In the genomic region with DNA sequence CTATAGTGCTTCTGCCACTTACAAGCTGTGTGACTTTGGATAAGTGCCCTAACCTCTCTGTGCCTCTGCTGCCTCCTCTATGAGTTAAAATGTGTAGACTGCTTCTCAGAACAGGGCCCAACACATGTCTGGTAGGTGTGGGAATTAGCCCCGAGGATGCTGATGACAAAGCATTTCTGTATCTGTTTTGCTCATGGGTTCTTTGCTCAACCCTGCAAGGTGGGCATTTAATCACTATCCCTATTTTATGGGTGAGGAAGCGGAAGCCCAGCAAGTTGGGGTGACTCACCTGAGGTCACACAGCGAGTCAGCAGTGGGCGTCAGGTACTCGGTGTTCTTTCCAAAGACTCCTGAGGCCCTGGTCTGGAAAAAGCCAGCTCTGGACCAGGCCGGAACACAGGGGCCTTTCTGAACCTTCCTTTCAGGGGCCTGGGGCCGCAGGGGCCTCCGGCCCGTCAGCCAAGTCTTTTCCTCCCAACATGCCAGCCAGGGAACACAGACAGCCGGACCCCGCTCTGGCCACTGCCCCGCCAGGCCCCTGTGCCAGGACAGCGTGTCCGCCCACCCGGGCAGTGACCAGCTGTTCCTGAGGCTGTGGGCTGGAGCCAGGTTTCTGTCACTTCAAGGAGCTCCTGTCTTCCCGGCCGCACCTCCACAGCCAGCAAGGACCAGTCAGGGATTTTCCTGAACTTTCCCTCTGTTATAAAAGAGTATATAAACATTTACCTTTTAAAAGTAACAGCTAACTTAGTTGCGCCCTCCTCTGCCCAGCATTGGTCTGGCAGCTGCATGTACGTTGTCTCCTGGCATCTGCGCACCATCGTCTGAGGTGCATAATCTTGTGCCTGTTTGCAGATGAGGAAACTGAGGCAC, we compare ENCODE assay signal across 10 cellular contexts.
DNase-seq lines count a peak whose midpoint lies in the region; ATAC-seq, FAIRE-seq and TF ChIP-seq lines count a peak whose summit lies in the region.
"Had no signal": no experiment of that assay in that cellular context is flagged by ENCODE, and none has a peak within 500 bp of the region (broad histone marks: within the 10 kb centered on the region; RNA-seq: fewer than 3 reads in every experiment).

No MANE protein-coding gene starts in this region.

- no TSS peak for BruUV-seq in endothelial cell of umbilical vein (replicated peaks; lab: Mats Ljungman, UMichigan)

- peak in 1 of 2 donors; percentile 29 for TF ChIP-seq CTCF in endothelial cell of umbilical vein (IDR thresholded peaks at IDR 0.05; ENCODE audit: extremely low read depth in 1 of 2, insufficient read depth in 1 of 2, low read depth in 1 of 2, low read length in 2 of 2)

- H3K9me3 ChIP-seq in endothelial cell of umbilical vein (replicated peaks; ENCODE audit: control insufficient read depth, insufficient read depth, low read length) (no peaks in the 10 kb centered on the region), muscle layer of colon (ENCODE audit: low read length) (no peaks in the 10 kb centered on the region), small intestine (ENCODE audit: control insufficient read depth, low read depth) (no peaks in the 10 kb centered on the region)

- DNase-seq in AG08396 (ENCODE audit: low spot score) (peak; percentile 46), NCI-H226 (peak; percentile 33), endothelial cell of umbilical vein (ENCODE audit: low read depth, low spot score) (peak; percentile 58), GM03348 (ENCODE audit: low spot score) (no peak), small intestine (no peak), DMS114 treated with DMSO at 0.1 percent for 48 hours (lab: John Stamatoyannopoulos, UW; ENCODE audit: unreplicated experiment) (no peak)
- DNase-seq: effector CD4-positive, alpha-beta T cell; stimulated activated CD4-positive, alpha-beta T cell treated with anti-CD3 and anti-CD28 coated beads, Interleukin-4, amount 100 ng/mL, for 24 hours had no signal

- no peak for TF ChIP-seq POLR2A in endothelial cell of umbilical vein (IDR thresholded peaks at IDR 0.05; ENCODE audit: low read depth, low read length)

- peaks cover 6% of the 10 kb centered on the region for H3K79me2 ChIP-seq in endothelial cell of umbilical vein (ENCODE audit: control insufficient read depth, insufficient read depth, low read length)

- WGBS in small intestine, 3 donors: 67 to 69% (median 67%) methylated on average over 21 of the region's 21 CpGs

- H2AFZ ChIP-seq in endothelial cell of umbilical vein (ENCODE audit: low read depth, low read length): no peak overlapping the region

- intact Hi-C loops in endothelial cell of umbilical vein (cut with micrococcal nuclease): no loop called here

- H3K4me1 ChIP-seq in endothelial cell of umbilical vein (ENCODE audit: control insufficient read depth, extremely low read depth, insufficient read depth, low read length) (peaks cover 5% of the 10 kb centered on the region), muscle layer of colon (ENCODE audit: insufficient read depth, low read length) (peaks cover 66% of the 10 kb centered on the region), small intestine (ENCODE audit: control insufficient read depth in 2 of 2, insufficient read depth in 1 of 2, low read depth in 1 of 2, low read length in 1 of 2) (peaks cover 0 to 1% of the 10 kb centered on the region in 2 donors)

- H3K36me3 ChIP-seq in endothelial cell of umbilical vein (ENCODE audit: control insufficient read depth in 2 of 2, extremely low read depth in 1 of 2, insufficient read depth in 2 of 2, low read length in 2 of 2) (peaks cover 0 to 5% of the 10 kb centered on the region in 2 experiments), muscle layer of colon (ENCODE audit: insufficient read depth, low read length) (no peaks in the 10 kb centered on the region), small intestine (ENCODE audit: control insufficient read depth in 2 of 2, insufficient read depth in 2 of 2, low read length in 2 of 2) (no peaks in the 10 kb centered on the region)

- no peaks in the 10 kb centered on the region for H3K9me1 ChIP-seq in endothelial cell of umbilical vein (replicated peaks; ENCODE audit: control insufficient read depth, extremely low read depth, insufficient read depth, low read length)

- no peaks in the 10 kb centered on the region for H4K20me1 ChIP-seq in endothelial cell of umbilical vein (replicated peaks; ENCODE audit: control insufficient read depth, extremely low read depth, insufficient read depth, low read length)

- dilution Hi-C loops in endothelial cell of umbilical vein (cut with MboI; ENCODE audit: extremely low pct_ligation_motif_present, low sequenced_read_pairs): no loop called here

- FAIRE-seq in endothelial cell of umbilical vein (lab: Jason Lieb, UNC) (peak; percentile 70), small intestine (lab: Jason Lieb, UNC) (no peak)

- no peak overlapping the region for H3K4me2 ChIP-seq in endothelial cell of umbilical vein (ENCODE audit: insufficient read depth, low read length)

- H3K9ac ChIP-seq in endothelial cell of umbilical vein (replicated peaks; ENCODE audit: extremely low read depth, insufficient read depth, low read length): no peak overlapping the region
- H3K9ac ChIP-seq in muscle layer of colon (ENCODE audit: low read length): no peak overlapping the region

- POLR2A ChIA-PET in endothelial cell of umbilical vein (lab: Charles Lee): no interaction called here

- H3K27me3 ChIP-seq in endothelial cell of umbilical vein (ENCODE audit: control insufficient read depth in 2 of 2, insufficient read depth in 2 of 2, low read length in 2 of 2) (no peaks in the 10 kb centered on the region), muscle layer of colon (ENCODE audit: control insufficient read depth in 1 of 2, insufficient read depth in 2 of 2, low read length in 2 of 2) (no peaks in the 10 kb centered on the region), small intestine (ENCODE audit: control insufficient read depth in 2 of 2, insufficient read depth in 2 of 2, low read length in 2 of 2) (no peaks in the 10 kb centered on the region)

- no peak overlapping the region for H3K4me3 ChIP-seq in endothelial cell of umbilical vein (replicated peaks in 1 of 3; ENCODE audit: insufficient read depth in 1 of 3, low read depth in 1 of 3, low read length in 3 of 3)
- no peak overlapping the region for H3K4me3 ChIP-seq in muscle layer of colon (ENCODE audit: low read depth in 1 of 2, low read length in 2 of 2)
- no peak overlapping the region for H3K4me3 ChIP-seq in small intestine (ENCODE audit: low read depth in 1 of 2, low read length in 2 of 2)

- H3K27ac ChIP-seq in endothelial cell of umbilical vein (ENCODE audit: insufficient read depth, low read depth, low read length): peak overlapping the region; percentile 4
- peak overlapping the region; percentile 71 for H3K27ac ChIP-seq in muscle layer of colon (ENCODE audit: low read depth, low read length)
- H3K27ac ChIP-seq in small intestine (ENCODE audit: low read depth in 1 of 2, low read length in 1 of 2): no peak overlapping the region

- CTCF ChIA-PET in endothelial cell of umbilical vein (lab: Charles Lee): interaction anchor here (0.7 to 1.8 kb wide), 24 partner anchors 10 to 160 kb away, joined by 3 to 17 read pairs (median 3); partner anchors contain the start of gene RAI1

- ATAC-seq in GM18498 (IDR thresholded peaks at IDR 0.05; ENCODE audit: unreplicated experiment): no peak

TF ChIP-seq in endothelial cell of umbilical vein, 7 proteins besides CTCF, POLR2A, EP300 and RAD21:
- TF ChIP-seq GATA2 (IDR thresholded peaks at IDR 0.05; ENCODE audit: insufficient read depth, insufficient read length, low read depth, low read length) (no peak), FOS (IDR thresholded peaks at IDR 0.05; ENCODE audit: borderline replicate concordance, insufficient read depth, low read length) (no peak), POLR2AphosphoS5 (IDR thresholded peaks at IDR 0.05; ENCODE audit: insufficient read depth, low read depth, low read length) (no peak), EZH2 (IDR thresholded peaks at IDR 0.05; ENCODE audit: borderline replicate concordance, low read depth, low read length, severe bottlenecking) (no peak), JUN (IDR thresholded peaks at IDR 0.05; ENCODE audit: borderline replicate concordance, insufficient read depth, insufficient read length, low read depth) (no peak), MYC (IDR thresholded peaks at IDR 0.05; ENCODE audit: low read depth, low read length) (no peak)
- TF ChIP-seq, protein P1, sequence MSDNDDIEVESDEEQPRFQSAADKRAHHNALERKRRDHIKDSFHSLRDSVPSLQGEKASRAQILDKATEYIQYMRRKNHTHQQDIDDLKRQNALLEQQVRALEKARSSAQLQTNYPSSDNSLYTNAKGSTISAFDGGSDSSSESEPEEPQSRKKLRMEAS (IDR thresholded peaks at IDR 0.05; ENCODE audit: insufficient read depth, insufficient read length): no peak

Comparison
In these comparisons a context has a peak if more than half of its experiments do, and no peak if none do; other contexts are left out.
1. DNase-seq: peak in AG08396 (single experiment), NCI-H226 (single experiment) and endothelial cell of umbilical vein (single experiment); none in GM03348 (single experiment), small intestine (single experiment) and DMS114 treated with DMSO at 0.1 percent for 48 hours (single experiment).
2. H3K27ac ChIP-seq: peak in endothelial cell of umbilical vein (single experiment) and muscle layer of colon (single experiment); none in small intestine (0 of 2).